Comparison of ENCODE assay signal across 1 cellular context in the genomic region with DNA sequence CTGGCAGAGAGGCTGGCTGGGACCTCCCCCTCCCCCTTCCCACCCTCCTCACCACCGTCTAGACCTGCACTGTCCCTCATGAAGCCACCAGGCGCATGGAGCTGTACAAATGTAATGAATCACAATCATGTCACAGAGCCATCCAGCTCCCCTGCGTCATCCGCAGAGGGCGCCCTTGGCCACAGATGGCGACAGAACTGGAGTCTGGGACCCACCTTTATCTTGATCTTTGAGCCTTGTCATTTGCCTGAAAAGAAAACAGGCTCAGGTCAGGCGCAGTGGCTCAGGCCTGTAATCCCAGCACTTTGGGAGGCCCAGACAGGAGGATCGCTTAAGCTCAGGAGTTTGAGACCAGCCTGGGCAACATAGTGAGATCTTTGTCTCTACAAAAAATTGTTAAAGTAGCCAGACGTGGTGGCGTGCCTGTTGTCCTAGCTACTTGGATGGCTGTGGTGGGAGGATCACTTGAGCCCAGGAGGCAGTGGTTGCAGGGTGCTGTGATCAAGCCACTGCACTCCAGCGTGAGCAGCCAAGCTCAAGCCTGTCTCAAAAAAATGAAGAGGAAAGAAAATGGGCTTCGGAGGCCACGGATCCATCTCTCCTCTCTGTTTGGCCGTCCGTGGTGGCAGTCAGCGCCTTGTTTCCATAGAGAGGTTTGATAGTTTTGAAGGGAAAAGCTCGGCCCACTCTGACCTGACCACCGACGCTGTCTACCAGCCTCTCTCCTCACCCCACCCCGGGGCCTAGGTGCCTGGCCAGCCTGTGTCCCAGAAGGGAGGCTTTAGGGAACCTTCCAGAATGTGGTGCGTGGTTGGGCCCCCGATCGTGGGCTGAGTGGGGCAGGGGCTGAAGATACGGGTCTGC.
TF ChIP-seq lines count a peak whose summit lies in the region.

No MANE protein-coding gene starts in this region.

TF ChIP-seq in HCT116, 20 proteins besides CTCF, POLR2A, EP300 and RAD21 (continued from another document):
- TF ChIP-seq ZBTB33 (IDR thresholded peaks at IDR 0.05; ENCODE audit: extremely low read depth, insufficient replicate concordance, low read length) (no peak), SRF (IDR thresholded peaks at IDR 0.05; ENCODE audit: low read depth) (no peak)
- TF ChIP-seq, protein P1, sequence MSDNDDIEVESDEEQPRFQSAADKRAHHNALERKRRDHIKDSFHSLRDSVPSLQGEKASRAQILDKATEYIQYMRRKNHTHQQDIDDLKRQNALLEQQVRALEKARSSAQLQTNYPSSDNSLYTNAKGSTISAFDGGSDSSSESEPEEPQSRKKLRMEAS (IDR thresholded peaks at IDR 0.05): no peak
